In genomic region chr19:40525234-40526051, GRCh38 we compare ENCODE assay signal across 1 cellular context.
TF ChIP-seq lines count a peak whose summit lies in the region.

No MANE protein-coding gene starts in this region.

TF ChIP-seq in SK-N-SH, 30 proteins besides CTCF, POLR2A, EP300 and RAD21:
- no peak for TF ChIP-seq ZBTB33 (IDR thresholded peaks at IDR 0.05; ENCODE audit: borderline replicate concordance, low read depth)
- TF ChIP-seq YY1 (IDR thresholded peaks at IDR 0.05; ENCODE audit: low read depth) = no peak
